ENCODE assay signal across 11 cellular contexts in genomic region chr17:50532452-50533024, GRCh38. TPM values are rescaled to one million over a fixed set of nuclear protein-coding genes. Genes with fewer than 3 reads are reported as not detected.
DNase-seq lines count a peak whose midpoint lies in the region; ATAC-seq, FAIRE-seq and TF ChIP-seq lines count a peak whose summit lies in the region.
"Had no signal": no experiment of that assay in that cellular context is flagged by ENCODE, and none has a peak within 500 bp of the region (broad histone marks: within the 10 kb centered on the region; RNA-seq: fewer than 3 reads in every experiment).

TSS of gene EPN3 (plus strand) at chr17:50532735. CDS start at chr17:50536557, 3,822 bp downstream.

- intact Hi-C loops in left colon (cut with DNase I, micrococcal nuclease) = no loop called here

- H3K36me3 ChIP-seq in brain microvascular endothelial cell (replicated peaks) = no peaks in the 10 kb centered on the region

- peak; percentile 9 for TF ChIP-seq CTCF in brain microvascular endothelial cell (IDR thresholded peaks at IDR 0.05; ENCODE audit: low read depth, low read length, missing control alignments)

- H3K9me3 Mint-ChIP-seq in activated naive CD4-positive, alpha-beta T cell treated with anti-CD3 and anti-CD28 coated beads, Interleukin-2, amount 50 U/mL, for 24 hours = no peaks in the 10 kb centered on the region
- H3K9me3 Mint-ChIP-seq: CD4-positive, alpha-beta memory T cell; naive B cell; T-helper 1 cell treated with Interleukin-12 subunit alpha and Interleukin-12 subunit beta and Interleukin-4 antibody, amounts not matched to agents 30 μg/mL and 1 μg/mL, for 36 hours had no signal

- DNase-seq in activated naive CD4-positive, alpha-beta T cell treated with anti-CD3 and anti-CD28 coated beads, Interleukin-2, amount 50 U/mL, for 16 hours = no peak
- DNase-seq in brain microvascular endothelial cell (no peak), left colon (peak; percentile 78 to 83), urothelium cell line (ENCODE audit: low spot score) (peak; percentile 55), NOMO-1 (lab: John Stamatoyannopoulos, UW; ENCODE audit: unreplicated experiment in 2 of 2) (no peak)
- no peak for DNase-seq in NK-92 treated with Interleukin-12 subunit alpha and Interleukin-12 subunit beta, amount 100 ng/mL, for 24 hours (lab: John Stamatoyannopoulos, UW)
- DNase-seq: naive B cell had no signal

- H3K4me1 Mint-ChIP-seq in activated naive CD4-positive, alpha-beta T cell treated with anti-CD3 and anti-CD28 coated beads, Interleukin-2, amount 50 U/mL, for 24 hours = peaks cover 22% of the 10 kb centered on the region

- peak within 1 kb of the TSS; percentile 26 for H3K4me3 Mint-ChIP-seq in activated naive CD4-positive, alpha-beta T cell treated with anti-CD3 and anti-CD28 coated beads, Interleukin-2, amount 50 U/mL, for 24 hours
- H3K4me3 Mint-ChIP-seq: T-helper 1 cell treated with Interleukin-12 subunit alpha and Interleukin-12 subunit beta and Interleukin-4 antibody, amounts not matched to agents 30 μg/mL and 1 μg/mL, for 36 hours had no signal

- ATAC-seq in left colon (peak; percentile 64), HG03460 (IDR thresholded peaks at IDR 0.05; ENCODE audit: unreplicated experiment) (no peak)

- in situ Hi-C loops in brain microvascular endothelial cell (cut with HindIII; ENCODE audit: low pct_ligation_motif_present, low sequenced_read_pairs) = no loop called here

- peaks cover 37% of the 10 kb centered on the region for H3K27me3 Mint-ChIP-seq in activated naive CD4-positive, alpha-beta T cell treated with anti-CD3 and anti-CD28 coated beads, Interleukin-2, amount 50 U/mL, for 24 hours

- H3K27ac Mint-ChIP-seq in activated naive CD4-positive, alpha-beta T cell treated with anti-CD3 and anti-CD28 coated beads, Interleukin-2, amount 50 U/mL, for 24 hours = no peak within 1 kb of the TSS
- H3K27ac Mint-ChIP-seq: T-helper 1 cell treated with Interleukin-12 subunit alpha and Interleukin-12 subunit beta and Interleukin-4 antibody, amounts not matched to agents 30 μg/mL and 1 μg/mL, for 36 hours had no signal

- no peak within 1 kb of the TSS for H3K27ac ChIP-seq in brain microvascular endothelial cell

- peak; percentile 74 for FAIRE-seq in urothelium cell line (lab: Jason Lieb, UNC)

- H3K36me3 Mint-ChIP-seq in activated naive CD4-positive, alpha-beta T cell treated with anti-CD3 and anti-CD28 coated beads, Interleukin-2, amount 50 U/mL, for 24 hours = peaks cover 2% of the 10 kb centered on the region
- H3K36me3 Mint-ChIP-seq: CD4-positive, alpha-beta memory T cell had no signal

- H3K27me3 ChIP-seq in brain microvascular endothelial cell (replicated peaks) = peaks cover 20% of the 10 kb centered on the region

- no peak within 1 kb of the TSS for H3K4me3 ChIP-seq in brain microvascular endothelial cell (ENCODE audit: low read depth, low read length)

RNA-seq across cellular contexts. Expression of gene EPN3, which starts in this region (rescaled TPM):
- total RNA-seq in left colon = 10 to 100 TPM; 40.1 to 58.5 TPM
- total RNA-seq: CD4-positive, alpha-beta memory T cell had no signal

Comparison
In these comparisons a context has a peak if more than half of its experiments do, and no peak if none do; other contexts are left out.
1. DNase-seq: peak in left colon (2 of 2) and urothelium cell line (single experiment); none in activated naive CD4-positive, alpha-beta T cell treated with anti-CD3 and anti-CD28 coated beads, Interleukin-2, amount 50 U/mL, for 16 hours (single experiment), brain microvascular endothelial cell (single experiment), NK-92 treated with Interleukin-12 subunit alpha and Interleukin-12 subunit beta, amount 100 ng/mL, for 24 hours (single experiment) and NOMO-1 (0 of 2).